In genomic region chr17:40915199-40915661, GRCh38 we compare ENCODE assay signal across 2 cellular contexts.
TF ChIP-seq lines count a peak whose summit lies in the region.

No MANE protein-coding gene starts in this region.

TF ChIP-seq in WTC11, 78 proteins besides CTCF, POLR2A, EP300 and RAD21:
- TF ChIP-seq ZNF416 (CRISPR knock-in tag; IDR thresholded peaks at IDR 0.05), result no peak
- no peak for TF ChIP-seq ZNF138 (CRISPR knock-in tag; conservative IDR thresholded peaks at IDR 0.05)
- TF ChIP-seq ETV6 (CRISPR knock-in tag; IDR thresholded peaks at IDR 0.05), result no peak
- no peak for TF ChIP-seq TEAD4 (CRISPR knock-in tag; IDR thresholded peaks at IDR 0.05)
- TF ChIP-seq GABPB1 (CRISPR knock-in tag; IDR thresholded peaks at IDR 0.05), result peak; percentile 53; the same call in 1 of the 2 replicates

TF ChIP-seq in HepG2, 621 proteins besides CTCF, POLR2A, EP300 and RAD21 (continues in another document):
- TF ChIP-seq FOXA3 (CRISPR knock-in tag; IDR thresholded peaks at IDR 0.05) (peak; percentile 62; the same call in 1 of the 2 replicates), CREB1 (IDR thresholded peaks at IDR 0.05) (peak; percentile 83), CREB1 (CRISPR knock-in tag; IDR thresholded peaks at IDR 0.05) (peak; percentile 81), ATF1 (CRISPR knock-in tag; IDR thresholded peaks at IDR 0.05) (peak; percentile 63; the same call in 1 of the 2 replicates), HDAC2 (CRISPR knock-in tag; IDR thresholded peaks at IDR 0.05) (peak; percentile 44; the same call in 1 of the 2 replicates), ZNF672 (CRISPR knock-in tag; IDR thresholded peaks at IDR 0.05) (no peak), RBM39 (IDR thresholded peaks at IDR 0.05; ENCODE audit: low read depth, low read length, poor library complexity, severe bottlenecking) (no peak), ZNF558 (CRISPR knock-in tag; IDR thresholded peaks at IDR 0.05; ENCODE audit: borderline replicate concordance) (no peak), KAT2B (IDR thresholded peaks at IDR 0.05; ENCODE audit: borderline replicate concordance, low read depth, low read length) (0 out of 2 replicates have a peak, but pooled peaks have one; percentile 9), ASH2L (IDR thresholded peaks at IDR 0.05; ENCODE audit: insufficient read length, low read depth, low read length) (peak; percentile 38), ATF2 (CRISPR knock-in tag; IDR thresholded peaks at IDR 0.05) (peak; percentile 70), RFX1 (IDR thresholded peaks at IDR 0.05) (peak; percentile 59), REPIN1 (CRISPR knock-in tag; IDR thresholded peaks at IDR 0.05; ENCODE audit: borderline replicate concordance, low read depth) (no peak), KDM6A (CRISPR knock-in tag; IDR thresholded peaks at IDR 0.05; ENCODE audit: low read depth) (0 out of 2 replicates have a peak, but pooled peaks have one; percentile 16), RARA (CRISPR knock-in tag; IDR thresholded peaks at IDR 0.05) (peak; percentile 93), NR2F1 (CRISPR knock-in tag; IDR thresholded peaks at IDR 0.05) (peak; percentile 22 to 67; a peak in 2 of 4 replicates), JUN (CRISPR knock-in tag; IDR thresholded peaks at IDR 0.05) (peak; percentile 68), DRAP1 (CRISPR knock-in tag; IDR thresholded peaks at IDR 0.05) (0 out of 2 replicates have a peak, but pooled peaks have one; percentile 20), GATA4 (IDR thresholded peaks at IDR 0.05; ENCODE audit: borderline replicate concordance, low read depth) (no peak), HOMEZ (CRISPR knock-in tag; IDR thresholded peaks at IDR 0.05; ENCODE audit: low read depth) (peak; percentile 92), ARNT2 (CRISPR knock-in tag; IDR thresholded peaks at IDR 0.05; ENCODE audit: low read depth) (no peak), ZNF350 (CRISPR knock-in tag; IDR thresholded peaks at IDR 0.05; ENCODE audit: borderline replicate concordance, low read depth) (no peak), KAT8 (CRISPR knock-in tag; IDR thresholded peaks at IDR 0.05) (peak; percentile 38; the same call in 1 of the 2 replicates), REST (IDR thresholded peaks at IDR 0.05; ENCODE audit: borderline replicate concordance in 1 of 2, low read depth in 1 of 2, low read length in 2 of 2) (no peak), NFIC (IDR thresholded peaks at IDR 0.05; ENCODE audit: low read length) (peak; percentile 55; the same call in 1 of the 2 replicates), ELF3 (CRISPR knock-in tag; IDR thresholded peaks at IDR 0.05) (peak; percentile 61), CREM (IDR thresholded peaks at IDR 0.05) (peak; percentile 45; the same call in 1 of the 2 replicates), CREM (CRISPR knock-in tag; IDR thresholded peaks at IDR 0.05) (no peak), TEAD3 (CRISPR knock-in tag; optimal IDR thresholded peaks at IDR 0.05; ENCODE audit: borderline replicate concordance) (peak; percentile 72), SOX13 (IDR thresholded peaks at IDR 0.05) (no peak), SOX13 (CRISPR knock-in tag; conservative IDR thresholded peaks at IDR 0.05 in 1 of 2, IDR thresholded peaks at IDR 0.05 in 1 of 2) (peak in 1 of 2 experiments; percentile 53; a peak in 2 of 4 replicates), MIER3 (CRISPR knock-in tag; IDR thresholded peaks at IDR 0.05; ENCODE audit: borderline replicate concordance) (peak; percentile 71; the same call in 1 of the 2 replicates), POLR2AphosphoS2 (IDR thresholded peaks at IDR 0.05; ENCODE audit: low read depth, low read length) (no peak), ZNF740 (CRISPR knock-in tag; IDR thresholded peaks at IDR 0.05) (no peak), GFI1 (CRISPR knock-in tag; IDR thresholded peaks at IDR 0.05; ENCODE audit: borderline replicate concordance) (no peak), BCL6 (CRISPR knock-in tag; IDR thresholded peaks at IDR 0.05) (0 out of 2 replicates have a peak, but pooled peaks have one; percentile 19), FOSL2 (CRISPR knock-in tag; IDR thresholded peaks at IDR 0.05) (peak; percentile 87), ZNF496 (CRISPR knock-in tag; IDR thresholded peaks at IDR 0.05; ENCODE audit: insufficient replicate concordance) (no peak), CEBPB (IDR thresholded peaks at IDR 0.05; ENCODE audit: borderline replicate concordance, low read depth, low read length) (peak; percentile 79; the same call in 1 of the 2 replicates), DDIT3 (CRISPR knock-in tag; IDR thresholded peaks at IDR 0.05) (no peak), HNRNPLL (IDR thresholded peaks at IDR 0.05; ENCODE audit: low read depth, low read length, poor library complexity, severe bottlenecking) (no peak), ZFP91 (CRISPR knock-in tag; IDR thresholded peaks at IDR 0.05; ENCODE audit: borderline replicate concordance) (no peak), THAP11 (CRISPR knock-in tag; IDR thresholded peaks at IDR 0.05) (no peak), POGZ (CRISPR knock-in tag; IDR thresholded peaks at IDR 0.05) (0 out of 2 replicates have a peak, but pooled peaks have one; percentile 39), RXRB (CRISPR knock-in tag; IDR thresholded peaks at IDR 0.05; ENCODE audit: borderline replicate concordance) (peak; percentile 83), TBX3 (IDR thresholded peaks at IDR 0.05; ENCODE audit: borderline replicate concordance) (peak; percentile 52; the same call in 1 of the 2 replicates), SMC3 (IDR thresholded peaks at IDR 0.05; ENCODE audit: low read length) (peak; percentile 4), TCF7 (IDR thresholded peaks at IDR 0.05; ENCODE audit: low read depth) (peak; percentile 62), GPN1 (CRISPR knock-in tag; IDR thresholded peaks at IDR 0.05; ENCODE audit: borderline replicate concordance) (no peak), HMGXB3 (CRISPR knock-in tag; IDR thresholded peaks at IDR 0.05; ENCODE audit: borderline replicate concordance) (peak; percentile 46; the same call in 1 of the 2 replicates), TBL1XR1 (IDR thresholded peaks at IDR 0.05; ENCODE audit: borderline replicate concordance, low read length, partially characterized antibody) (no peak), TFE3 (CRISPR knock-in tag; IDR thresholded peaks at IDR 0.05) (peak; percentile 38; the same call in 1 of the 2 replicates), SSRP1 (CRISPR knock-in tag; IDR thresholded peaks at IDR 0.05) (0 out of 2 replicates have a peak, but pooled peaks have one; percentile 46), SOX5 (CRISPR knock-in tag; IDR thresholded peaks at IDR 0.05; ENCODE audit: borderline replicate concordance) (peak; percentile 66)
